9 cellular contexts compared by ENCODE assay signal in genomic region chr3:57163751-57164150, GRCh38. TPM values are rescaled to one million over a fixed set of nuclear protein-coding genes. Genes with fewer than 3 reads are reported as not detected.
DNase-seq lines count a peak whose midpoint lies in the region; ATAC-seq and TF ChIP-seq lines count a peak whose summit lies in the region.
"Had no signal": no experiment of that assay in that cellular context is flagged by ENCODE, and none has a peak within 500 bp of the region (broad histone marks: within the 10 kb centered on the region; RNA-seq: fewer than 3 reads in every experiment).

No MANE protein-coding gene starts in this region.

- POLR2A ChIA-PET in activated CD4-positive, alpha-beta T cell treated with anti-CD3 and anti-CD28 coated beads, Interleukin-2, amount 10 ng/mL, durations not matched to agents 7 days and 5 days (lab: Charles Lee): no interaction called here

- no peaks in the 10 kb centered on the region for H3K9me3 Mint-ChIP-seq in T-helper 2 cell treated with Interferon-gamma antibody and Interleukin-4, amounts not matched to agents 5 μg/mL and 100 μg/mL, for 36 hours
- H3K9me3 Mint-ChIP-seq in brain: peaks cover 0 to 5% (median 0%) of the 10 kb centered on the region in 5 experiments
- H3K9me3 Mint-ChIP-seq in activated CD4-positive, alpha-beta T cell treated with anti-CD3 and anti-CD28 coated beads, Interleukin-2, amount 10 ng/mL, durations not matched to agents 7 days and 5 days: no peaks in the 10 kb centered on the region

- no peak overlapping the region for H3K27ac ChIP-seq in stomach smooth muscle (ENCODE audit: low read length)
- H3K27ac ChIP-seq: upper lobe of left lung had no signal

- H3K36me3 Mint-ChIP-seq in T-helper 2 cell treated with Interferon-gamma antibody and Interleukin-4, amounts not matched to agents 5 μg/mL and 100 μg/mL, for 36 hours (ENCODE audit: low read depth): peaks cover 2% of the 10 kb centered on the region
- no peaks in the 10 kb centered on the region for H3K36me3 Mint-ChIP-seq in brain
- no peaks in the 10 kb centered on the region for H3K36me3 Mint-ChIP-seq in activated CD4-positive, alpha-beta T cell treated with anti-CD3 and anti-CD28 coated beads, Interleukin-2, amount 10 ng/mL, durations not matched to agents 7 days and 5 days (ENCODE audit: low read depth)

- ATAC-seq in GM18867 (IDR thresholded peaks at IDR 0.05; ENCODE audit: unreplicated experiment): no peak

- H3K27me3 Mint-ChIP-seq in T-helper 2 cell treated with Interferon-gamma antibody and Interleukin-4, amounts not matched to agents 5 μg/mL and 100 μg/mL, for 36 hours (ENCODE audit: low read depth): peaks cover 80% of the 10 kb centered on the region
- peaks cover 22% of the 10 kb centered on the region for H3K27me3 Mint-ChIP-seq in brain
- peaks cover 76% of the 10 kb centered on the region for H3K27me3 Mint-ChIP-seq in activated CD4-positive, alpha-beta T cell treated with anti-CD3 and anti-CD28 coated beads, Interleukin-2, amount 10 ng/mL, durations not matched to agents 7 days and 5 days

- no peaks in the 10 kb centered on the region for H3K27me3 ChIP-seq in stomach smooth muscle (ENCODE audit: control insufficient read depth in 1 of 2, insufficient read depth in 2 of 2, low read length in 2 of 2)

- no peak for TF ChIP-seq CTCF in brain (conservative IDR thresholded peaks at IDR 0.05)

- DNase-seq in T-helper 2 cell treated with Interferon-gamma antibody and Interleukin-4, amounts not matched to agents 5 μg/mL and 100 μg/mL, for 36 hours (ENCODE audit: low spot score): no peak
- no peak for DNase-seq in T-helper 2 cell
- peak; percentile 31 for DNase-seq in kidney tubule cell (ENCODE audit: low spot score)
- no peak for DNase-seq in activated CD4-positive, alpha-beta T cell treated with anti-CD3 and anti-CD28 coated beads, Interleukin-2, amount 10 ng/mL, durations not matched to agents 7 days and 5 days
- no peak for DNase-seq in SW 1271 (lab: John Stamatoyannopoulos, UW)

- no peaks in the 10 kb centered on the region for H3K9me3 ChIP-seq in stomach smooth muscle (ENCODE audit: control insufficient read depth in 2 of 2, low read length in 2 of 2)
- H3K9me3 ChIP-seq: upper lobe of left lung had no signal

- H3K27ac Mint-ChIP-seq in T-helper 2 cell treated with Interferon-gamma antibody and Interleukin-4, amounts not matched to agents 5 μg/mL and 100 μg/mL, for 36 hours: no peak overlapping the region
- H3K27ac Mint-ChIP-seq in brain: peak overlapping the region in 3 of 5 experiments; percentile 89 to 95 (median 93)
- no peak overlapping the region for H3K27ac Mint-ChIP-seq in activated CD4-positive, alpha-beta T cell treated with anti-CD3 and anti-CD28 coated beads, Interleukin-2, amount 10 ng/mL, durations not matched to agents 7 days and 5 days

- peak overlapping the region; percentile 61 to 83 for H3K4me3 ChIP-seq in stomach smooth muscle (ENCODE audit: low read length in 2 of 2)

- CTCF ChIA-PET in activated CD4-positive, alpha-beta T cell treated with anti-CD3 and anti-CD28 coated beads, Interleukin-2, amount 10 ng/mL, durations not matched to agents 7 days and 5 days (lab: Charles Lee): no interaction called here

- H3K36me3 ChIP-seq in stomach smooth muscle (ENCODE audit: control insufficient read depth in 2 of 2, insufficient read depth in 2 of 2, low read length in 2 of 2): no peaks in the 10 kb centered on the region
- H3K36me3 ChIP-seq: upper lobe of left lung had no signal

- H3K4me1 ChIP-seq in stomach smooth muscle (ENCODE audit: control insufficient read depth, insufficient read depth, low read length): peaks cover 34% of the 10 kb centered on the region

- no peak overlapping the region for H3K9ac ChIP-seq in stomach smooth muscle (ENCODE audit: low read length in 2 of 2)

- H3K4me3 Mint-ChIP-seq in T-helper 2 cell treated with Interferon-gamma antibody and Interleukin-4, amounts not matched to agents 5 μg/mL and 100 μg/mL, for 36 hours: peak overlapping the region; percentile 76
- peak overlapping the region; percentile 95 to 99 (median 98) for H3K4me3 Mint-ChIP-seq in brain
- H3K4me3 Mint-ChIP-seq in activated CD4-positive, alpha-beta T cell treated with anti-CD3 and anti-CD28 coated beads, Interleukin-2, amount 10 ng/mL, durations not matched to agents 7 days and 5 days: no peak overlapping the region

- H3K4me1 Mint-ChIP-seq in T-helper 2 cell treated with Interferon-gamma antibody and Interleukin-4, amounts not matched to agents 5 μg/mL and 100 μg/mL, for 36 hours (ENCODE audit: low read depth): peaks cover 13% of the 10 kb centered on the region
- peaks cover 56% of the 10 kb centered on the region for H3K4me1 Mint-ChIP-seq in brain
- H3K4me1 Mint-ChIP-seq in activated CD4-positive, alpha-beta T cell treated with anti-CD3 and anti-CD28 coated beads, Interleukin-2, amount 10 ng/mL, durations not matched to agents 7 days and 5 days: peaks cover 15% of the 10 kb centered on the region

RNA-seq across cellular contexts. Expression of gene IL17RD, which starts 1.4 kb away (rescaled TPM):
- 6.1 TPM for polyA plus RNA-seq in brain (ENCODE audit: insufficient read depth, low read depth, low replicate concordance)
- not detected for total RNA-seq in activated CD4-positive, alpha-beta T cell treated with anti-CD3 and anti-CD28 coated beads, Interleukin-2, amount 10 ng/mL, durations not matched to agents 7 days and 5 days

RNA-seq across cellular contexts. Expression of gene HESX1, which starts 36.0 kb away (rescaled TPM):
- polyA plus RNA-seq in brain (ENCODE audit: insufficient read depth, low read depth, low replicate concordance): 0.71 TPM
- under 1 TPM in 1 of 2 experiments, not detected in 1; 0.42 TPM for total RNA-seq in activated CD4-positive, alpha-beta T cell treated with anti-CD3 and anti-CD28 coated beads, Interleukin-2, amount 10 ng/mL, durations not matched to agents 7 days and 5 days

Comparison
In these comparisons a context has a peak if more than half of its experiments do, and no peak if none do; other contexts are left out.
1. H3K27ac Mint-ChIP-seq: peak in brain (3 of 5); none in T-helper 2 cell treated with Interferon-gamma antibody and Interleukin-4, amounts not matched to agents 5 μg/mL and 100 μg/mL, for 36 hours (single experiment) and activated CD4-positive, alpha-beta T cell treated with anti-CD3 and anti-CD28 coated beads, Interleukin-2, amount 10 ng/mL, durations not matched to agents 7 days and 5 days (single experiment).